8 cellular contexts compared by ENCODE assay signal in the genomic region with DNA sequence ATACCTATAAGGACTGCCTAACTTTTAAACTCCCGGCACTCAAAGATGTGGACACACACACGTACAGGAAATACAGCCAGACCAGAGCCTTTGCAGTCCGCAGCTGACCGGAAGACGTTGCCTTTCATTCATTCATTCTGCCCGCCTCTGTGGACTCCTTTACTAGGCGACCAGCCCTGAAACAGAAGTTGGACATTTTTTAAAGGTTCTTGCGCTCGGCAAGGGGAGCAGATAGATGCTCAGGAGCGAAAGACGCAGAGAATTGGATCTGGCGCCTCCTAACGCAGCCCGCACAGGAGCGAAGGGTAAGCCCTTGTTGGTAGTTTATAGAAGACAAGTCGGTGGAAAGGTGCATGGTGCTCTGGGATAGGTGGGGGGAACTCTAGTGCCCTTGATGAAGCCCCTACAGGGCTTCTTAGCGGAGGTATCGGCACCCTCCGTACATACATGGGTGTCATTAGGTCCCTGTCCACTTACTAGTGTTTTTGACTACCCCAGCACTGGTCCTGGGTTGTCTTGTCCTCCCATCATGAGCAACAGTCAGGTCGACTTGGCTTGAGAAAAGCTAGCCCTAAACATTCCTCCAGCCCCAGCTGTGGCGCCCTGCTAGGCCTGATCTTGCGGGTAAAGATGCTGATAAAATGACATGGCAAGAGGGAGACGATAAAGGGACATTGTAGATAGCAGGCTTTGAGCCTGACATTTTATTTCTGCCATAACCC. TPM values are rescaled to one million over a fixed set of nuclear protein-coding genes. Genes with fewer than 3 reads are reported as not detected.
DNase-seq lines count a peak whose midpoint lies in the region; ATAC-seq and TF ChIP-seq lines count a peak whose summit lies in the region.

A gene (minus strand): TSS at position 65 of the 722 bp plus-strand sequence. CDS start 112 bp downstream, outside the sequence.

- no peaks in the 10 kb centered on the region for H3K27me3 ChIP-seq in gastroesophageal sphincter

- peak within 1 kb of the TSS; percentile 34 to 95 (median 89) for H3K27ac ChIP-seq in gastroesophageal sphincter

- TF ChIP-seq CTCF in gastroesophageal sphincter (IDR thresholded peaks at IDR 0.05) = no peak
- TF ChIP-seq CTCF in neural crest cell (conservative IDR thresholded peaks at IDR 0.05) = no peak
- TF ChIP-seq CTCF in GM10266 (IDR thresholded peaks at IDR 0.05; ENCODE audit: control insufficient read depth, insufficient read depth, low read depth, missing control alignments) = no peak

- H3K4me1 ChIP-seq in gastroesophageal sphincter = peaks cover 0 to 65% (median 13%) of the 10 kb centered on the region in 3 donors

- peak within 1 kb of the TSS; percentile 45 to 82 for H3K4me3 ChIP-seq in gastroesophageal sphincter

- H3K27ac Mint-ChIP-seq in neural crest cell (ENCODE audit: unreplicated experiment) = peak within 1 kb of the TSS; percentile 99

- WGBS in gastroesophageal sphincter (ENCODE audit: low coverage in 1 of 2), 2 donors = 15 to 31% methylated on average over 12 to 14 of the region's 23 CpGs

- H3K4me3 Mint-ChIP-seq in neural crest cell = peak within 1 kb of the TSS; percentile 99

- H3K9me3 ChIP-seq in gastroesophageal sphincter = no peaks in the 10 kb centered on the region

- no peaks in the 10 kb centered on the region for H3K9me3 Mint-ChIP-seq in neural crest cell

- peak; percentile 81 for DNase-seq in EL
- peak; percentile 50 for DNase-seq in NCI-H2227 (lab: John Stamatoyannopoulos, UW; ENCODE audit: unreplicated experiment)
- peak; percentile 20 for DNase-seq in activated naive CD4-positive, alpha-beta T cell treated with anti-CD3 and anti-CD28 coated beads, Interleukin-2, amount 50 U/mL, for 16 hours
- peak; percentile 30 for DNase-seq in neural crest cell (ENCODE audit: low read depth, low spot score)
- no peak for DNase-seq in NCI-H1048 (lab: John Stamatoyannopoulos, UW)
- DNase-seq in GM10266 (ENCODE audit: extremely low spot score) = no peak
- DNase-seq in T1000 (lab: John Stamatoyannopoulos, UW) = no peak

- H3K36me3 ChIP-seq in gastroesophageal sphincter = no peaks in the 10 kb centered on the region

- H3K4me1 Mint-ChIP-seq in neural crest cell = peaks cover 61% of the 10 kb centered on the region

- TF ChIP-seq EP300 in gastroesophageal sphincter (IDR thresholded peaks at IDR 0.05) = no peak

- peak; percentile 16 for ATAC-seq in gastroesophageal sphincter

- TF ChIP-seq POLR2A in gastroesophageal sphincter (IDR thresholded peaks at IDR 0.05) = no peak

- H3K27me3 Mint-ChIP-seq in neural crest cell (ENCODE audit: low read depth) = no peaks in the 10 kb centered on the region

- no peaks in the 10 kb centered on the region for H3K36me3 Mint-ChIP-seq in neural crest cell (ENCODE audit: low read depth)

RNA-seq across cellular contexts. Expression of the gene that starts here (rescaled TPM):
- total RNA-seq in gastroesophageal sphincter = 10 to 100 TPM in 3 of 4 donors, 1 to 10 TPM in 1; 10.0 to 26.5 (median 15.0) TPM
- total RNA-seq in neural crest cell = 79.2 and 85.6 TPM in 2 replicates

Comparison
In these comparisons a context has a peak if more than half of its experiments do, and no peak if none do; other contexts are left out.
1. DNase-seq: peak in EL (single experiment), NCI-H2227 (single experiment), activated naive CD4-positive, alpha-beta T cell treated with anti-CD3 and anti-CD28 coated beads, Interleukin-2, amount 50 U/mL, for 16 hours (single experiment) and neural crest cell (single experiment); none in NCI-H1048 (single experiment), GM10266 (single experiment) and T1000 (single experiment).